In genomic region chr16:58515125-58515870, GRCh38 we compare ENCODE assay signal across 8 cellular contexts.
DNase-seq lines count a peak whose midpoint lies in the region; ATAC-seq, FAIRE-seq and TF ChIP-seq lines count a peak whose summit lies in the region.

Gene SETD6 (plus strand): TSS chr16:58515517. CDS start chr16:58515538, 21 bp downstream.

- no peak for FAIRE-seq in RCC 7860 (lab: Jason Lieb, UNC)

- TF ChIP-seq CTCF in nephron progenitor cell (IDR thresholded peaks at IDR 0.05), result no peak

- peak; percentile 66 for ATAC-seq in GM21390 (IDR thresholded peaks at IDR 0.05; ENCODE audit: unreplicated experiment)
- peak; percentile 83 for ATAC-seq in stimulated activated naive CD8-positive, alpha-beta T cell treated with anti-CD3 and anti-CD28 coated beads, Interleukin-15, amount 100 ng/mL, for 72 hours

- H3K9me3 ChIP-seq in HUES48 (ENCODE audit: control insufficient read depth, insufficient read depth, low read length), result no peaks in the 10 kb centered on the region

- peak within 1 kb of the TSS; percentile 89 for H3K4me3 ChIP-seq in HUES48 (ENCODE audit: low read depth, low read length)

- no peaks in the 10 kb centered on the region for H3K9me3 Mint-ChIP-seq in nephron progenitor cell
- H3K9me3 Mint-ChIP-seq in stimulated activated naive CD8-positive, alpha-beta T cell treated with anti-CD3 and anti-CD28 coated beads, Interleukin-15, amount 100 ng/mL, for 72 hours, result no peaks in the 10 kb centered on the region

- H3K36me3 ChIP-seq in HUES48 (ENCODE audit: control insufficient read depth, insufficient read depth, low read length), result peaks cover 40% of the 10 kb centered on the region

- peak within 1 kb of the TSS; percentile 99 for H3K27ac Mint-ChIP-seq in nephron progenitor cell
- H3K27ac Mint-ChIP-seq in stimulated activated naive CD8-positive, alpha-beta T cell treated with anti-CD3 and anti-CD28 coated beads, Interleukin-15, amount 100 ng/mL, for 72 hours, result peak within 1 kb of the TSS; percentile 91 to 95

- H3K27me3 Mint-ChIP-seq in nephron progenitor cell (ENCODE audit: low read depth, poor library complexity), result no peaks in the 10 kb centered on the region
- H3K27me3 Mint-ChIP-seq in stimulated activated naive CD8-positive, alpha-beta T cell treated with anti-CD3 and anti-CD28 coated beads, Interleukin-15, amount 100 ng/mL, for 72 hours, result no peaks in the 10 kb centered on the region

- no peaks in the 10 kb centered on the region for H3K27me3 ChIP-seq in HUES48 (ENCODE audit: control insufficient read depth, insufficient read depth, low read length)

- peaks cover 12% of the 10 kb centered on the region for H3K36me3 Mint-ChIP-seq in nephron progenitor cell (ENCODE audit: low read depth)

- H3K4me1 ChIP-seq in HUES48 (ENCODE audit: control insufficient read depth, insufficient read depth, low read length), result peaks cover 12% of the 10 kb centered on the region

- peak within 1 kb of the TSS; percentile 92 for H3K9ac ChIP-seq in HUES48 (ENCODE audit: low read depth, low read length)

- DNase-seq in DMS 273 (lab: John Stamatoyannopoulos, UW; ENCODE audit: unreplicated experiment) (peak; percentile 95), RCC 7860 (ENCODE audit: low spot score) (peak; percentile 70), fibroblast of the conjunctiva (ENCODE audit: low read depth) (peak; percentile 71), nephron progenitor cell (peak; percentile 94)
- DNase-seq in activated effector memory CD4-positive, alpha-beta T cell treated with anti-CD3 and anti-CD28 coated beads, Interleukin-2, amount 50 U/mL, for 16 hours, result peak; percentile 91
- DNase-seq in stimulated activated naive CD8-positive, alpha-beta T cell treated with anti-CD3 and anti-CD28 coated beads, Interleukin-15, amount 100 ng/mL, for 72 hours, result peak; percentile 73 to 80

- H3K27ac ChIP-seq in HUES48 (ENCODE audit: low read depth, low read length), result peak within 1 kb of the TSS; percentile 93

- H3K4me3 Mint-ChIP-seq in nephron progenitor cell, result peak within 1 kb of the TSS; percentile 96
- H3K4me3 Mint-ChIP-seq in stimulated activated naive CD8-positive, alpha-beta T cell treated with anti-CD3 and anti-CD28 coated beads, Interleukin-15, amount 100 ng/mL, for 72 hours, result peak within 1 kb of the TSS; percentile 89 to 95

- H3K4me1 Mint-ChIP-seq in nephron progenitor cell, result peaks cover 45% of the 10 kb centered on the region
- peaks cover 69% of the 10 kb centered on the region for H3K4me1 Mint-ChIP-seq in stimulated activated naive CD8-positive, alpha-beta T cell treated with anti-CD3 and anti-CD28 coated beads, Interleukin-15, amount 100 ng/mL, for 72 hours

Comparison
In these comparisons a context has a peak if more than half of its experiments do, and no peak if none do; other contexts are left out.
1. Peak in every context shown above with its lines: DNase-seq, ATAC-seq, H3K4me3 ChIP-seq and H3K27ac ChIP-seq.